In genomic region chr3:149283401-149283800, GRCh38 we compare ENCODE assay signal across 25 cellular contexts. TPM values are rescaled to one million over a fixed set of nuclear protein-coding genes. Genes with fewer than 3 reads are reported as not detected.
"Had no signal": no experiment of that assay in that cellular context is flagged by ENCODE, and none has a peak within 500 bp of the region (broad histone marks: within the 10 kb centered on the region; RNA-seq: fewer than 3 reads in every experiment).

No MANE protein-coding gene starts in this region.

- DNase-seq: activated CD4-positive, alpha-beta T cell treated with anti-CD3 and anti-CD28 coated beads for 48 hours; activated CD4-positive, alpha-beta T cell treated with anti-CD3 and anti-CD28 coated beads, Interleukin-2, amount 50 U/mL, for 48 hours; activated CD8-positive, alpha-beta memory T cell treated with anti-CD3 and anti-CD28 coated beads for 24 hours; activated effector memory CD4-positive, alpha-beta T cell treated with Interleukin-2 at 50 U/mL for 16 hours; activated naive CD4-positive, alpha-beta T cell treated with Interleukin-2 at 50 U/mL for 16 hours; aorta; body of pancreas; foreskin fibroblast; head of caudate nucleus; hippocampal formation; midbrain; natural killer cell; occipital lobe; stimulated activated naive CD4-positive, alpha-beta T cell treated with Interleukin-2 at 50 U/mL for 16 hours; transverse colon; WERI-Rb-1 had no signal

- H3K27ac ChIP-seq: body of pancreas, coronary artery, neural progenitor cell, parathyroid adenoma, testis, transverse colon, WERI-Rb-1 had no signal

- H2AFZ ChIP-seq: neural progenitor cell, parathyroid adenoma had no signal

- ATAC-seq: activated CD4-positive, CD25-positive, alpha-beta regulatory T cell treated with anti-CD3 and anti-CD28 coated beads, Interleukin-2, amount 50 U/mL, for 24 hours; body of pancreas; esophagus mucosa; natural killer cell; right cardiac atrium had no signal

- H3K4me3 ChIP-seq: body of pancreas, coronary artery, neural progenitor cell, transverse colon had no signal

- H3K9me3 ChIP-seq: body of pancreas, testis, transverse colon had no signal

- H3K36me3 ChIP-seq: neural progenitor cell, transverse colon, WERI-Rb-1 had no signal

- H3K9ac ChIP-seq: neural progenitor cell, parathyroid adenoma had no signal

- H3K4me2 ChIP-seq: neural progenitor cell had no signal

- H3K4me1 ChIP-seq: neural progenitor cell, parathyroid adenoma, testis had no signal

- FAIRE-seq: urothelium cell line had no signal

- H3K79me2 ChIP-seq: parathyroid adenoma had no signal

- H3K27me3 ChIP-seq: body of pancreas, neural progenitor cell, testis, transverse colon had no signal

RNA-seq across cellular contexts. Expression of gene TM4SF18, which starts 50.0 kb away (rescaled TPM):
- total RNA-seq: natural killer cell; T-helper 1 cell treated with Interleukin-12 subunit alpha and Interleukin-12 subunit beta and Interleukin-4 antibody, amounts not matched to agents 30 ng/mL and 1 ng/mL, for 36 hours had no signal
